Comparison of ENCODE assay signal across 18 cellular contexts in genomic region chr10:126948355-126949160, GRCh38. TPM values are rescaled to one million over a fixed set of nuclear protein-coding genes. Genes with fewer than 3 reads are reported as not detected.
A peak's percentile ranks its signal among the peaks of the same experiment; 100 is the strongest.
DNase-seq lines count a peak whose midpoint lies in the region; ATAC-seq and TF ChIP-seq lines count a peak whose summit lies in the region.
"Had no signal": no experiment of that assay in that cellular context is flagged by ENCODE, and none has a peak within 500 bp of the region (broad histone marks: within the 10 kb centered on the region; RNA-seq: fewer than 3 reads in every experiment).

No MANE protein-coding gene starts in this region.

- ATAC-seq in GM19452 (IDR thresholded peaks at IDR 0.05; ENCODE audit: unreplicated experiment): no peak
- ATAC-seq: A549; CD8-positive, alpha-beta T cell; HepG2 had no signal

- TF ChIP-seq CTCF in osteocyte (IDR thresholded peaks at IDR 0.05): no peak

- peak overlapping the region; percentile 85 for H3K27ac ChIP-seq in cingulate gyrus (ENCODE audit: low read depth, low read length)
- peak overlapping the region; percentile 92 for H3K27ac ChIP-seq in temporal lobe (ENCODE audit: low read depth, low read length)
- H3K27ac ChIP-seq: A549, C4-2B had no signal

- H3K4me1 Mint-ChIP-seq in osteocyte (ENCODE audit: unreplicated experiment): no peaks in the 10 kb centered on the region

- no peak overlapping the region for H3K27ac Mint-ChIP-seq in osteocyte (ENCODE audit: unreplicated experiment)
- H3K27ac Mint-ChIP-seq: CD8-positive, alpha-beta T cell; H9 had no signal

- H3K4me3 Mint-ChIP-seq in osteocyte (ENCODE audit: unreplicated experiment): no peak overlapping the region
- H3K4me3 Mint-ChIP-seq: CD8-positive, alpha-beta T cell; H9 had no signal

- DNase-seq in iPS-NIHi7 (ENCODE audit: extremely low spot score) (peak; percentile 4), osteocyte (ENCODE audit: extremely low spot score, unreplicated experiment) (peak; percentile 73), NCI-H2196 treated with DMSO at 0.1 percent for 48 hours (lab: John Stamatoyannopoulos, UW; ENCODE audit: unreplicated experiment) (no peak), NCI-H146 (lab: John Stamatoyannopoulos, UW) (no peak)
- DNase-seq: BE2C, COR-L47, DMS153, DMS79 treated with DMSO at 0.1 percent for 48 hours, EL, GOT3, H9 had no signal

- H3K36me3 Mint-ChIP-seq in osteocyte (ENCODE audit: unreplicated experiment): no peaks in the 10 kb centered on the region
- H3K36me3 Mint-ChIP-seq: CD8-positive, alpha-beta T cell had no signal

- no peaks in the 10 kb centered on the region for H3K27me3 Mint-ChIP-seq in osteocyte (ENCODE audit: unreplicated experiment)

- no peaks in the 10 kb centered on the region for H3K9me3 Mint-ChIP-seq in osteocyte (ENCODE audit: unreplicated experiment)

RNA-seq across cellular contexts. Expression of gene DOCK1, which starts 43.3 kb away (rescaled TPM):
- 66.3 and 68.7 TPM in 2 replicates for total RNA-seq in osteocyte
- 13.5 TPM for total RNA-seq in temporal lobe
- total RNA-seq: CD8-positive, alpha-beta T cell had no signal

Comparison
In these comparisons a context has a peak if more than half of its experiments do, and no peak if none do; other contexts are left out.
1. DNase-seq: peak in iPS-NIHi7 (single experiment) and osteocyte (single experiment); none in NCI-H2196 treated with DMSO at 0.1 percent for 48 hours (single experiment) and NCI-H146 (single experiment).